7 cellular contexts compared by ENCODE assay signal in the genomic region with DNA sequence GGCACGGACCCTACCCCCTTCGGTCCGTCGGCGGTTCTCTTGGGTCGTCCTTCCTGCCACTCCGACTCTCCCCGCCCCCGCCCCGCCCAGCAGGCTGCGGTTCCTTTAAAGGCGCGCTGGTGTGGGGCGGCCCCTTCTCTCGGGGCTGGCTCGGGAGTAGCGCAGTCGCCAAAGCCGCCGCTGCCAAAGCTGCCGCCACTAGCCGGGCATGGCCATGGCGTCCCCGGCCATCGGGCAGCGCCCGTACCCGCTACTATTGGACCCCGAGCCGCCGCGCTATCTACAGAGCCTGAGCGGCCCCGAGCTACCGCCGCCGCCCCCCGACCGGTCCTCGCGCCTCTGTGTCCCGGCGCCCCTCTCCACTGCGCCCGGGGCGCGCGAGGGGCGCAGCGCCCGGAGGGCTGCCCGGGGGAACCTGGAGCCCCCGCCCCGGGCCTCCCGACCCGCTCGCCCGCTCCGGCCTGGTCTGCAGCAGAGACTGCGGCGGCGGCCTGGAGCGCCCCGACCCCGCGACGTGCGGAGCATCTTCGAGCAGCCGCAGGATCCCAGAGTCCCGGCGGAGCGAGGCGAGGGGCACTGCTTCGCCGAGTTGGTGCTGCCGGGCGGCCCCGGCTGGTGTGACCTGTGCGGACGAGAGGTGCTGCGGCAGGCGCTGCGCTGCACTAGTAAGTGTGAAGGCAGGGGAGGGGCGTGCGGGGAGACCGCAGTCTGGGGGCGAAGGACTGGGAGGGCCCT. TPM values are rescaled to one million over a fixed set of nuclear protein-coding genes. Genes with fewer than 3 reads are reported as not detected.
A peak's percentile ranks its signal among the peaks of the same experiment; 100 is the strongest.
DNase-seq lines count a peak whose midpoint lies in the region; ATAC-seq and TF ChIP-seq lines count a peak whose summit lies in the region.

A gene with protein sequence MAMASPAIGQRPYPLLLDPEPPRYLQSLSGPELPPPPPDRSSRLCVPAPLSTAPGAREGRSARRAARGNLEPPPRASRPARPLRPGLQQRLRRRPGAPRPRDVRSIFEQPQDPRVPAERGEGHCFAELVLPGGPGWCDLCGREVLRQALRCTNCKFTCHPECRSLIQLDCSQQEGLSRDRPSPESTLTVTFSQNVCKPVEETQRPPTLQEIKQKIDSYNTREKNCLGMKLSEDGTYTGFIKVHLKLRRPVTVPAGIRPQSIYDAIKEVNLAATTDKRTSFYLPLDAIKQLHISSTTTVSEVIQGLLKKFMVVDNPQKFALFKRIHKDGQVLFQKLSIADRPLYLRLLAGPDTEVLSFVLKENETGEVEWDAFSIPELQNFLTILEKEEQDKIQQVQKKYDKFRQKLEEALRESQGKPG (plus strand): TSS at position 137 of the 735 bp plus-strand sequence. CDS start 72 bp downstream, at position 209.

- H3K27ac ChIP-seq in neural progenitor cell (no peak within 1 kb of the TSS), subcutaneous abdominal adipose tissue (ENCODE audit: low read depth, low read length) (no peak within 1 kb of the TSS)

- H3F3A ChIP-seq in neural progenitor cell (ENCODE audit: low read depth) = no peaks in the 10 kb centered on the region

- H3K4me3 ChIP-seq in fibroblast of the aortic adventitia (ENCODE audit: low read depth, low read length) (peak within 1 kb of the TSS; percentile 72), neural progenitor cell (peak within 1 kb of the TSS; percentile 63), subcutaneous abdominal adipose tissue (ENCODE audit: low read depth in 1 of 5, low read length in 5 of 5) (peak within 1 kb of the TSS; percentile 41 to 77 (median 67))

- peaks cover 8% of the 10 kb centered on the region for H4K20me1 ChIP-seq in neural progenitor cell (ENCODE audit: low read depth)

- peak; percentile 50 for ATAC-seq in GM18868 (IDR thresholded peaks at IDR 0.05; ENCODE audit: unreplicated experiment)
- ATAC-seq in HG03045 (IDR thresholded peaks at IDR 0.05; ENCODE audit: unreplicated experiment) = peak; percentile 52

- peak within 1 kb of the TSS; percentile 89 for H2AFZ ChIP-seq in neural progenitor cell (replicated peaks)

- no peaks in the 10 kb centered on the region for H3K36me3 Mint-ChIP-seq in neural progenitor cell

- no peak within 1 kb of the TSS for H3K27ac Mint-ChIP-seq in neural progenitor cell

- no peaks in the 10 kb centered on the region for H3K9me3 ChIP-seq in neural progenitor cell (ENCODE audit: low read depth)
- H3K9me3 ChIP-seq in subcutaneous abdominal adipose tissue (ENCODE audit: control insufficient read depth in 5 of 5, low read length in 5 of 5) = no peaks in the 10 kb centered on the region

- H3K27me3 ChIP-seq in neural progenitor cell (peaks cover 90% of the 10 kb centered on the region), subcutaneous abdominal adipose tissue (ENCODE audit: control insufficient read depth in 5 of 5, insufficient read depth in 4 of 5, low read length in 5 of 5) (peaks cover 0 to 24% (median 9%) of the 10 kb centered on the region in 5 donors)

- TF ChIP-seq CTCF in fibroblast of the aortic adventitia (IDR thresholded peaks at IDR 0.05; ENCODE audit: insufficient read depth, low read length) (no peak), neural progenitor cell (IDR thresholded peaks at IDR 0.05) (no peak)

- H3K36me3 ChIP-seq in neural progenitor cell (no peaks in the 10 kb centered on the region), subcutaneous abdominal adipose tissue (ENCODE audit: control insufficient read depth in 5 of 5, insufficient read depth in 5 of 5, low read length in 5 of 5) (no peaks in the 10 kb centered on the region)

- peak within 1 kb of the TSS; percentile 76 for H3K4me3 Mint-ChIP-seq in neural progenitor cell

- H3K9me3 Mint-ChIP-seq in neural progenitor cell = no peaks in the 10 kb centered on the region

- H3K4me2 ChIP-seq in neural progenitor cell = peak within 1 kb of the TSS; percentile 97

- H3K9ac ChIP-seq in neural progenitor cell = no peak within 1 kb of the TSS
- H3K9ac ChIP-seq in subcutaneous abdominal adipose tissue (ENCODE audit: low read length in 5 of 5) = peak within 1 kb of the TSS in 4 of 5 donors; percentile 20 to 70 (median 31)

- no peaks in the 10 kb centered on the region for H3K79me2 ChIP-seq in neural progenitor cell (ENCODE audit: low read depth)

- H3K4me1 ChIP-seq in neural progenitor cell (peaks cover 9% of the 10 kb centered on the region), subcutaneous abdominal adipose tissue (ENCODE audit: control insufficient read depth in 5 of 5, insufficient read depth in 5 of 5, low read length in 5 of 5) (peaks cover 8 to 54% (median 44%) of the 10 kb centered on the region in 5 donors)

- H3K4me1 Mint-ChIP-seq in neural progenitor cell = peaks cover 46% of the 10 kb centered on the region

- H3K27me3 Mint-ChIP-seq in neural progenitor cell (ENCODE audit: insufficient read depth, low read depth) = peaks cover 59% of the 10 kb centered on the region

- DNase-seq in OCI-M1 (lab: John Stamatoyannopoulos, UW) (peak; percentile 70), fibroblast of the aortic adventitia (ENCODE audit: low read depth) (peak; percentile 57), neural progenitor cell (ENCODE audit: low spot score) (peak; percentile 81)
- DNase-seq in activated T-helper 1 cell treated with anti-CD3 and anti-CD28 coated beads, Interleukin-2, amount 50 U/mL, for 16 hours (ENCODE audit: low read depth in 1 of 2, low spot score in 1 of 2) = peak; percentile 64 to 67

RNA-seq across cellular contexts. Expression of the gene that starts here (rescaled TPM):
- total RNA-seq in fibroblast of the aortic adventitia (ENCODE audit: low replicate concordance) = 4.1 and 6.6 TPM in 2 replicates
- 0.19 and 0.43 TPM in 2 replicates for total RNA-seq in neural progenitor cell (ENCODE audit: low replicate concordance)

Comparison
In these comparisons a context has a peak if more than half of its experiments do, and no peak if none do; other contexts are left out.
1. Peak in DNase-seq, H3K4me3 ChIP-seq and H3K4me2 ChIP-seq in neural progenitor cell; RNA of the gene not detected or under 1 TPM.